Comparison of ENCODE assay signal across 1 cellular context in the genomic region with DNA sequence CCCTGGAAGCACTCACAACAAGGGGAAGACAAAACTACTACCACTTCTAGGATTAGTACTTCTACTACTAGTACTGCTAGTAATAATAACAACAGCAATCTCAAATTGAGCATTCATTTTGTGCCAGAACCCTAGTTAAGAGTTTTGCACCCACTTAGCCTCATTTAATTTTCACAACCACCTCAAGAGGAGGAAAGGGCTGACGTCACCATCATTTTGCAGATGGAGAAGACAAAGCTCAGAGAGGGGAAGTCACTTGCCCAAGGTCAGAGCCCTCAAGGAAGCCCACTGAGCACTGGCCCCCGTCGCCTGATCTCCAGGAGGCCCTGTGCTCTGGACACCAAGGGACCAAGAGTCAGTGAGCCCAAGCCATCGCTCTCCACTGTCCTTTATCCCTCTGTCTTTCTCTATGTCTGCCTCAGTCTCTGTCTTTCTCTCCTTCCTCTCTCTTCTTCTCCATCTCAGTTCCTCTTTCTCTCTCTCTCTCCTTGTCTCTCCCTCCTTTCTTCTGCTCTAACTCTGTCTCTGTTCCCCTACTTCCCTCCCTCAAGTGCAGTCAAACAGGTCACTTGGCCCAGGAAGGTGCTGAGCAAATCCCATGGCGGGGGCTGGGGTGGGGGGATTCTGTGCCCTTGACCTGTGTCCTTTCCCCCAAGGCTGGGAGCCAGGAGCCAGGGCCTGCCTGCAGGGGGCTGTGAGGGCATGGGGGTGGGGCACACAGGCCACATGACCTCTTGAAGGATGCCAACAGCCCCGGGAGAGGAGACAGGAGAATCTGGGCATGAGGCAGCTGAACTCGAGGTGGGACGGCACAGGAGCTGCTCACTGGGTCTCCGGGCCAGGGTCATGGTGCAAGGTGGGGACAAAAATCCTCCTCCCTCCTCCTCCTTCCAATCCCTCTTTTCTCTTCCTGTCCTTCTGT.
TF ChIP-seq lines count a peak whose summit lies in the region.

No MANE protein-coding gene starts in this region.

TF ChIP-seq in HepG2, 621 proteins besides CTCF, POLR2A, EP300 and RAD21 (continued from another document):
- TF ChIP-seq, protein P1, sequence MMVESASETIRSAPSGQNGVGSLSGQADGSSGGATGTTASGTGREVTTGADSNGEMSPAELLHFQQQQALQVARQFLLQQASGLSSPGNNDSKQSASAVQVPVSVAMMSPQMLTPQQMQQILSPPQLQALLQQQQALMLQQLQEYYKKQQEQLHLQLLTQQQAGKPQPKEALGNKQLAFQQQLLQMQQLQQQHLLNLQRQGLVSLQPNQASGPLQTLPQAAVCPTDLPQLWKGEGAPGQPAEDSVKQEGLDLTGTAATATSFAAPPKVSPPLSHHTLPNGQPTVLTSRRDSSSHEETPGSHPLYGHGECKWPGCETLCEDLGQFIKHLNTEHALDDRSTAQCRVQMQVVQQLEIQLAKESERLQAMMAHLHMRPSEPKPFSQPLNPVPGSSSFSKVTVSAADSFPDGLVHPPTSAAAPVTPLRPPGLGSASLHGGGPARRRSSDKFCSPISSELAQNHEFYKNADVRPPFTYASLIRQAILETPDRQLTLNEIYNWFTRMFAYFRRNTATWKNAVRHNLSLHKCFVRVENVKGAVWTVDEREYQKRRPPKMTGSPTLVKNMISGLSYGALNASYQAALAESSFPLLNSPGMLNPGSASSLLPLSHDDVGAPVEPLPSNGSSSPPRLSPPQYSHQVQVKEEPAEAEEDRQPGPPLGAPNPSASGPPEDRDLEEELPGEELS (CRISPR knock-in tag; IDR thresholded peaks at IDR 0.05), result no peak
- TF ChIP-seq ZNF605 (CRISPR knock-in tag; IDR thresholded peaks at IDR 0.05) (no peak), ZNF34 (CRISPR knock-in tag; IDR thresholded peaks at IDR 0.05; ENCODE audit: borderline replicate concordance) (no peak), ZNF180 (CRISPR knock-in tag; IDR thresholded peaks at IDR 0.05; ENCODE audit: borderline replicate concordance, low read depth) (no peak), ATF7 (IDR thresholded peaks at IDR 0.05) (peak; percentile 94), ATF7 (CRISPR knock-in tag; IDR thresholded peaks at IDR 0.05) (no peak), CREB1 (IDR thresholded peaks at IDR 0.05) (peak; percentile 89), CREB1 (CRISPR knock-in tag; IDR thresholded peaks at IDR 0.05) (no peak), FOXK2 (IDR thresholded peaks at IDR 0.05) (no peak), ZNF552 (CRISPR knock-in tag; IDR thresholded peaks at IDR 0.05; ENCODE audit: borderline replicate concordance) (no peak), KMT2A (CRISPR knock-in tag; IDR thresholded peaks at IDR 0.05) (no peak)
